In the genomic region with DNA sequence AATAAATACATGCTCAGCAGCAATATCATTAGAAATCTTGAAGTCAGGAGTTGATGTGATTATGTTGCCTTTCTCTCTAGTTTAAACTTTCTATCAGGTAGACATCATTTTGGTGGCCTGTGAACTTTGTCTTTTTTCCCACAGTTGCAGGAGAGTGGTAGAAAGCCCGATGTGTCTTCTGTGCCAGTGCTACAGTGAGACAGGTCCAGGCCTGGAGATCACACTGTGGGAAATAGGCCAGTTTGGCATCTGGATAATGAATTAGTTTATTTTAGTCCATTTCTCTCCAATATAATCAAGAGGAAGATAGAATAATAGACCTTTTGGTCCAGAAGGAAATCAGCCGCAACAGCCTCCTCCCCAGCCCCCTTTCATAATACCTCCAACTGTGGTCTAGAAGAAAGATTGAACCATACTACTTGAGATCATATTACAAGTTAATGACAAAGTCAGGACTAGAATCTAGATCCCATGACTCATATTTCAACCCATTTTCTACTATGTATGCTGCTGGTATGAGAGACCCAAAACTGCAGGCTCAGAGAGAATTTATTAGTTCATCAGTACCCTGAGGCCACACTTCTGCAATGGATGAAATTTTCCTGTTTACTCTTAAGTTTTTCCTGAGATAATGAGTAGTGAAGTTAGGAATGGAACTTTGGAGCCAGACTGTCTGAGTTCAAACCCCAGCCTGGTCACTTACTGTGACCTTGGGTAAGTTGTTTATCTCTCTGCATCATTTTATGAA, we compare ENCODE assay signal across 13 cellular contexts. TPM values are rescaled to one million over a fixed set of nuclear protein-coding genes. Genes with fewer than 3 reads are reported as not detected.
A peak's percentile ranks its signal among the peaks of the same experiment; 100 is the strongest.
DNase-seq lines count a peak whose midpoint lies in the region; ATAC-seq, FAIRE-seq and TF ChIP-seq lines count a peak whose summit lies in the region.
"Had no signal": no experiment of that assay in that cellular context is flagged by ENCODE, and none has a peak within 500 bp of the region (broad histone marks: within the 10 kb centered on the region; RNA-seq: fewer than 3 reads in every experiment).

No MANE protein-coding gene starts in this region.

- peak overlapping the region; percentile 2 for H3K27ac Mint-ChIP-seq in activated CD8-positive, alpha-beta T cell treated with anti-CD3 and anti-CD28 coated beads, Interleukin-2, amount 10 ng/mL, durations not matched to agents 7 days and 5 days
- H3K27ac Mint-ChIP-seq: progenitor cell of endocrine pancreas had no signal

- TF ChIP-seq POLR2A in esophagus muscularis mucosa (IDR thresholded peaks at IDR 0.05; ENCODE audit: low read depth) = no peak

- no peaks in the 10 kb centered on the region for H3K36me3 ChIP-seq in esophagus muscularis mucosa
- H3K36me3 ChIP-seq: upper lobe of left lung had no signal

- 47% methylated on average over 2 of the region's 2 CpGs for WGBS in esophagus muscularis mucosa

- peak overlapping the region in 1 of 4 donors; percentile 14 for H3K27ac ChIP-seq in esophagus muscularis mucosa (replicated peaks in 1 of 4)

- no peaks in the 10 kb centered on the region for H3K9me3 ChIP-seq in esophagus muscularis mucosa
- H3K9me3 ChIP-seq: Caco-2, upper lobe of left lung had no signal

- CTCF ChIA-PET in AG04449 (lab: Yijun Ruan, JAX) = interaction anchor here (0.6 kb wide), 1 partner anchor 12 kb away, joined by 3 read pairs; no protein-coding TSS in a partner anchor
- CTCF ChIA-PET in activated CD8-positive, alpha-beta T cell treated with anti-CD3 and anti-CD28 coated beads, Interleukin-2, amount 10 ng/mL, durations not matched to agents 7 days and 5 days (lab: Charles Lee) = interaction anchor here (1.7 kb wide), 1 partner anchor 24 kb away, joined by 4 read pairs; no protein-coding TSS in a partner anchor

- no peaks in the 10 kb centered on the region for H3K27me3 ChIP-seq in esophagus muscularis mucosa
- H3K27me3 ChIP-seq: upper lobe of left lung had no signal

- peaks cover 13% of the 10 kb centered on the region for H3K36me3 Mint-ChIP-seq in activated CD8-positive, alpha-beta T cell treated with anti-CD3 and anti-CD28 coated beads, Interleukin-2, amount 10 ng/mL, durations not matched to agents 7 days and 5 days (ENCODE audit: low read depth)

- no peaks in the 10 kb centered on the region for H3K27me3 Mint-ChIP-seq in activated CD8-positive, alpha-beta T cell treated with anti-CD3 and anti-CD28 coated beads, Interleukin-2, amount 10 ng/mL, durations not matched to agents 7 days and 5 days (ENCODE audit: low read depth)
- H3K27me3 Mint-ChIP-seq: progenitor cell of endocrine pancreas had no signal

- peaks cover 67 to 99% (median 85%) of the 10 kb centered on the region in 4 donors for H3K4me1 ChIP-seq in esophagus muscularis mucosa

- TF ChIP-seq CTCF in AG04449 (IDR thresholded peaks at IDR 0.05; ENCODE audit: insufficient read depth, low read length, missing control alignments) (no peak), esophagus muscularis mucosa (IDR thresholded peaks at IDR 0.05) (no peak)

- H3K4me3 Mint-ChIP-seq in activated CD8-positive, alpha-beta T cell treated with anti-CD3 and anti-CD28 coated beads, Interleukin-2, amount 10 ng/mL, durations not matched to agents 7 days and 5 days = no peak overlapping the region

- POLR2A ChIA-PET in AG04449 (lab: Yijun Ruan, JAX) = no interaction called here
- POLR2A ChIA-PET in activated CD8-positive, alpha-beta T cell treated with anti-CD3 and anti-CD28 coated beads, Interleukin-2, amount 10 ng/mL, durations not matched to agents 7 days and 5 days (lab: Charles Lee) = no interaction called here

- intact Hi-C loops in esophagus muscularis mucosa (cut with DNase I) = no loop called here

- H3K9me3 Mint-ChIP-seq in activated CD8-positive, alpha-beta T cell treated with anti-CD3 and anti-CD28 coated beads, Interleukin-2, amount 10 ng/mL, durations not matched to agents 7 days and 5 days (ENCODE audit: insufficient read depth) = no peaks in the 10 kb centered on the region

- TF ChIP-seq EP300 in esophagus muscularis mucosa (IDR thresholded peaks at IDR 0.05) = no peak

- no peak for ATAC-seq in activated CD8-positive, alpha-beta T cell treated with anti-CD3 and anti-CD28 coated beads, Interleukin-2, amount 10 ng/mL, durations not matched to agents 7 days and 5 days
- ATAC-seq in GM21786 (IDR thresholded peaks at IDR 0.05; ENCODE audit: unreplicated experiment) = no peak
- no peak for ATAC-seq in GM19463 (IDR thresholded peaks at IDR 0.05; ENCODE audit: unreplicated experiment)

- no peak overlapping the region for H3K4me3 ChIP-seq in AG04449 (ENCODE audit: low read depth, low read length)
- no peak overlapping the region for H3K4me3 ChIP-seq in esophagus muscularis mucosa
- H3K4me3 ChIP-seq: lung, upper lobe of left lung had no signal

- DNase-seq in AG04449 (ENCODE audit: low read depth, low spot score) (peak; percentile 79), H4 (ENCODE audit: low spot score) (peak; percentile 92), foreskin melanocyte (peak; percentile 86), esophagus muscularis mucosa (ENCODE audit: extremely low spot score) (no peak), frontal cortex (ENCODE audit: low spot score in 2 of 2) (no peak)
- no peak for DNase-seq in activated CD8-positive, alpha-beta T cell treated with anti-CD3 and anti-CD28 coated beads, Interleukin-2, amount 10 ng/mL, durations not matched to agents 7 days and 5 days
- DNase-seq: amygdala, Caco-2, upper lobe of left lung had no signal

- FAIRE-seq in frontal cortex (lab: Jason Lieb, UNC) = no peak

- peaks cover 28% of the 10 kb centered on the region for H3K4me1 Mint-ChIP-seq in activated CD8-positive, alpha-beta T cell treated with anti-CD3 and anti-CD28 coated beads, Interleukin-2, amount 10 ng/mL, durations not matched to agents 7 days and 5 days (ENCODE audit: low read depth)

RNA-seq across cellular contexts. Expression of a gene that starts 20.6 kb away (rescaled TPM):
- 61.6 and 90.1 TPM in 2 replicates for total RNA-seq in H4 (2014; rRNA removed; shearing (Covaris generic))
- 10 to 100 TPM; 88.9 to 92.5 TPM for total RNA-seq in activated CD8-positive, alpha-beta T cell treated with anti-CD3 and anti-CD28 coated beads, Interleukin-2, amount 10 ng/mL, durations not matched to agents 7 days and 5 days
- total RNA-seq in esophagus muscularis mucosa (10 to 100 TPM; 48.0 to 73.1 (median 65.4) TPM), frontal cortex (46.9 TPM)

Comparison
In these comparisons a context has a peak if more than half of its experiments do, and no peak if none do; other contexts are left out.
1. DNase-seq: peak in AG04449 (single experiment), H4 (single experiment) and foreskin melanocyte (single experiment); none in activated CD8-positive, alpha-beta T cell treated with anti-CD3 and anti-CD28 coated beads, Interleukin-2, amount 10 ng/mL, durations not matched to agents 7 days and 5 days (single experiment), esophagus muscularis mucosa (single experiment) and frontal cortex (0 of 2).